8 cellular contexts compared by ENCODE assay signal in the genomic region with DNA sequence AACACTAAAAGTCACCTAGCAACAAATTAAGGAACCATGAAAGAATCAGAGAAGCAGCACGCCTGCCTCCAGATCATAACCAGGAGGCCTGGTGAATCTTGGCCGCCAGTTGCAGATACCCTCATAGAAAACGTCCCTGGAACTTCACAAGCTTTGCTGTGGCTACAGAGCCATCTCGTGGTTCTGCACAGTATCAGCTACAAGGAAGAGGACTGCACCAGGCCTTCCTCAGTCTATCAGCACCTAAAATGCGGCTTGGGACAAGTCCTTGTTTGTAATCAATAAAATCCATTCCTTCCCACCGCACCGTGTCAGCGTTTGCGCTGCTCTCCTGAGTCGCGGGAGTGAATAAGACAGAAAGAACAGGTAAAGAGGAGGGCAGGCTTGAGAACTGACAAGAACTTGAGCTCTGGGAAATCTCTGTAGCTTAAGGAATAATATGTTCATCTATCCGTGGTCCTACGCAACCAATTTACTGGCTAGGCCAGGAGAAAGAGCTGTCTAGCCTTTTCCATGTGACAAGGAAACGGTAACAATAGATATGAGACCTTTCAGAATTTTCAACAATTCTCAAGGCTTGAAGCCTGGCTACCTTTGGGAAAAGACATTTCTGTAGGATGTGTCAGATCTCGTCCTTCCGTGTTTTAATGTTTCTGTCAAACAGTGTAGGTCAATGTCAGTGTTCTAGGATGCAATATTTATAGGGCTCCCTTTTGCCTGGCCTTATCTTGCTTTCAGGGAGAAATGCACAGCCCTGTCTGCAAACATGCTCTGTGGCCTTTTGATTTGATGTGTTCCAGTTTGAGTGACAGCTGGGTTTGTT.
DNase-seq lines count a peak whose midpoint lies in the region; ATAC-seq and TF ChIP-seq lines count a peak whose summit lies in the region.

No MANE protein-coding gene starts in this region.

- DNase-seq in DMS153 treated with DMSO at 0.1 percent for 48 hours (lab: John Stamatoyannopoulos, UW; ENCODE audit: unreplicated experiment) (peak; percentile 4), DMS153 (lab: John Stamatoyannopoulos, UW) (no peak), NCI-H774 (lab: John Stamatoyannopoulos, UW) (peak; percentile 3), dorsolateral prefrontal cortex (peak in 7 of 10 donors; percentile 38 to 74 (median 54)), lung (ENCODE audit: low spot score) (no peak), GM20000 (ENCODE audit: low spot score) (no peak)
- no peak for DNase-seq in stimulated activated CD4-positive, alpha-beta T cell treated with anti-CD3 and anti-CD28 coated beads, Interleukin-1b, Interleukin-23, amount 100 ng/mL, for 48 hours
- no peak for DNase-seq in activated CD4-positive, alpha-beta T cell treated with anti-CD3 and anti-CD28 coated beads, Interleukin-2, amount 10 ng/mL, durations not matched to agents 24 days and 14 days

- no peak overlapping the region for H3K27ac ChIP-seq in dorsolateral prefrontal cortex
- H3K27ac ChIP-seq in lung (ENCODE audit: low read depth in 1 of 2, low read length in 1 of 2) = no peak overlapping the region

- no peak overlapping the region for H3K4me3 ChIP-seq in dorsolateral prefrontal cortex
- H3K4me3 ChIP-seq in lung = no peak overlapping the region

- peaks cover 2% of the 10 kb centered on the region for H3K27me3 Mint-ChIP-seq in activated CD4-positive, alpha-beta T cell treated with anti-CD3 and anti-CD28 coated beads, Interleukin-2, amount 10 ng/mL, durations not matched to agents 24 days and 14 days

- peak; percentile 45 for ATAC-seq in lung (ENCODE audit: insufficient read depth, low FRiP score)

- no peak overlapping the region for H3K27ac Mint-ChIP-seq in activated CD4-positive, alpha-beta T cell treated with anti-CD3 and anti-CD28 coated beads, Interleukin-2, amount 10 ng/mL, durations not matched to agents 24 days and 14 days

- H3K4me1 ChIP-seq in lung (ENCODE audit: control insufficient read depth in 2 of 2, insufficient read depth in 2 of 2, low read length in 2 of 2) = no peaks in the 10 kb centered on the region

- peaks cover 1% of the 10 kb centered on the region for H3K4me1 Mint-ChIP-seq in activated CD4-positive, alpha-beta T cell treated with anti-CD3 and anti-CD28 coated beads, Interleukin-2, amount 10 ng/mL, durations not matched to agents 24 days and 14 days

- no peaks in the 10 kb centered on the region for H3K36me3 Mint-ChIP-seq in activated CD4-positive, alpha-beta T cell treated with anti-CD3 and anti-CD28 coated beads, Interleukin-2, amount 10 ng/mL, durations not matched to agents 24 days and 14 days (ENCODE audit: low read depth)

- H3K27me3 ChIP-seq in dorsolateral prefrontal cortex (no peaks in the 10 kb centered on the region), lung (ENCODE audit: control insufficient read depth, insufficient read depth) (no peaks in the 10 kb centered on the region)

- peaks cover 0 to 2% of the 10 kb centered on the region in 2 donors for H3K9me3 ChIP-seq in lung (ENCODE audit: control insufficient read depth in 2 of 2, insufficient read depth in 1 of 2, low read length in 1 of 2)

- H3K4me3 Mint-ChIP-seq in activated CD4-positive, alpha-beta T cell treated with anti-CD3 and anti-CD28 coated beads, Interleukin-2, amount 10 ng/mL, durations not matched to agents 24 days and 14 days = no peak overlapping the region

- no peaks in the 10 kb centered on the region for H3K36me3 ChIP-seq in lung (ENCODE audit: control insufficient read depth in 2 of 2, insufficient read depth in 2 of 2, low read length in 2 of 2)

- WGBS in lung, 2 donors = 56 to 69% methylated on average over 16 of the region's 16 CpGs

- TF ChIP-seq CTCF in dorsolateral prefrontal cortex (IDR thresholded peaks at IDR 0.05 in 54 of 56, conservative IDR thresholded peaks at IDR 0.05 in 2 of 56; ENCODE audit: low read depth in 1 of 56, partially characterized antibody in 56 of 56) = peak in 54 of 56 donors; percentile 39 to 82 (median 62)
- TF ChIP-seq CTCF in lung (IDR thresholded peaks at IDR 0.05; ENCODE audit: control extremely low read depth, extremely low read depth) = peak; percentile 12
- no peak for TF ChIP-seq CTCF in GM20000 (IDR thresholded peaks at IDR 0.05; ENCODE audit: extremely low read depth, missing control alignments)

- intact Hi-C loops in dorsolateral prefrontal cortex (cut with DNase I) = no loop called here
- intact Hi-C loops in activated CD4-positive, alpha-beta T cell treated with anti-CD3 and anti-CD28 coated beads, Interleukin-2, amount 10 ng/mL, durations not matched to agents 24 days and 14 days (cut with micrococcal nuclease) = loop anchor here (10.0 kb wide), 1 partner anchor 504 kb away; no protein-coding TSS in a partner anchor

- H3K9me3 Mint-ChIP-seq in activated CD4-positive, alpha-beta T cell treated with anti-CD3 and anti-CD28 coated beads, Interleukin-2, amount 10 ng/mL, durations not matched to agents 24 days and 14 days = no peaks in the 10 kb centered on the region

Comparison
In these comparisons a context has a peak if more than half of its experiments do, and no peak if none do; other contexts are left out.
1. DNase-seq: peak in DMS153 treated with DMSO at 0.1 percent for 48 hours (single experiment), NCI-H774 (single experiment) and dorsolateral prefrontal cortex (7 of 10); none in DMS153 (single experiment), lung (single experiment), stimulated activated CD4-positive, alpha-beta T cell treated with anti-CD3 and anti-CD28 coated beads, Interleukin-1b, Interleukin-23, amount 100 ng/mL, for 48 hours (single experiment), activated CD4-positive, alpha-beta T cell treated with anti-CD3 and anti-CD28 coated beads, Interleukin-2, amount 10 ng/mL, durations not matched to agents 24 days and 14 days (single experiment) and GM20000 (single experiment).